In the genomic region with DNA sequence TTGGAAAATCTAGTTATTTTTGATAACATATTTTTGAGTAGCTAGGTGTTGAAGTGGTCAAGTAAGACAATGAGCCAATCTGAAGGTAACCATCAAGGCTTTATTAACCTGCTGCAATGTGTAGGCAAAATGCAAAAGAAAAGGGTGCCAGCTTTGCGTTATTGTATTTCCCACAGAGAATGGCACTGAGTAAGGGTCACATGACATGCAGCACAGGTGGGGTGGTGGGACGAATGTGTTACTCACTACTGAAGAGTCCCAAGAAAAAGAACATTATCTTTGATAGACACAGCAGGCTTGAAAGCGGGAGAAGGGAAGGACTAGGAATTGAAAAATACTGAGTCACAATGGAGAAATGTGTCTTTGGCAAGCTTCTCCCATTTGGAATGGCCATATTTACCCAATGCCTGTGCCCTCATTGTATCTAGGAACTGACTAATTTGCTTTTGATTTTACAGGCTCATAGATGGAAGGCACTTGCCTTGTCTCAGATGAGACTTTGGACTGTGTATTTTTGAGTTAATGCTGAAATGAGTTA, we compare ENCODE assay signal across 24 cellular contexts.
"Had no signal": no experiment of that assay in that cellular context is flagged by ENCODE, and none has a peak within 500 bp of the region (broad histone marks: within the 10 kb centered on the region; RNA-seq: fewer than 3 reads in every experiment).

No MANE protein-coding gene starts in this region.

- H3K36me3 ChIP-seq: ascending aorta, cardiac muscle cell, heart right ventricle, pancreas, prostate gland, stomach, suprapubic skin, tibial artery, upper lobe of right lung had no signal

- ATAC-seq: esophagus mucosa; heart right ventricle; naive thymus-derived CD8-positive, alpha-beta T cell; pancreas; stimulated activated naive B cell treated with anti-CD40 and anti-IgM and Interleukin-4, amounts not matched to agents 10 μg/mL and 1 μg/mL and 100 μg/mL, for 72 hours; upper lobe of right lung had no signal

- H3K9me3 ChIP-seq: ascending aorta, pancreas, prostate gland, upper lobe of right lung had no signal

- H3K4me1 ChIP-seq: ascending aorta, heart right ventricle, pancreas, prostate gland, stomach, suprapubic skin, tibial artery, upper lobe of right lung had no signal

- H3K27me3 ChIP-seq: ascending aorta, cardiac muscle cell, heart right ventricle, pancreas, stomach, suprapubic skin, tibial artery, upper lobe of right lung had no signal

- H3K4me3 ChIP-seq: ascending aorta, cardiac muscle cell, heart right ventricle, pancreas, prostate gland, smooth muscle cell, stomach, suprapubic skin, tibial artery, upper lobe of right lung had no signal

- DNase-seq: activated CD4-positive, alpha-beta T cell treated with anti-CD3 and anti-CD28 coated beads for 4 hours; activated CD4-positive, alpha-beta T cell treated with anti-CD3 and anti-CD28 coated beads, Interleukin-2, amount 50 U/mL, for 48 hours; activated CD8-positive, alpha-beta memory T cell treated with anti-CD3 and anti-CD28 coated beads, Interleukin-2, amount 50 U/mL, for 4 hours; activated gamma-delta T cell; activated naive CD4-positive, alpha-beta T cell treated with anti-CD3 and anti-CD28 coated beads, Interleukin-2, amount 10 ng/mL, durations not matched to agents 7 days and 5 days; activated naive CD8-positive, alpha-beta T cell treated with anti-CD3 and anti-CD28 coated beads, Interleukin-2, amount 10 ng/mL, durations not matched to agents 7 days and 5 days; activated T-cell treated with anti-CD3 and anti-CD28 coated beads, Interleukin-2, amount 50 U/mL, for 1 hour; foreskin melanocyte; heart right ventricle; midbrain; naive thymus-derived CD8-positive, alpha-beta T cell; nucleus accumbens; pancreas; stimulated activated CD4-positive, alpha-beta T cell treated with anti-CD3 and anti-CD28 coated beads, Interleukin-1b, Interleukin-23, amount 100 ng/mL, for 48 hours; stimulated activated naive B cell treated with anti-CD40 and anti-IgM and Interleukin-4, amounts not matched to agents 10 μg/mL and 1 μg/mL and 100 μg/mL, for 72 hours; stomach; tibial artery; upper lobe of right lung had no signal
